18 cellular contexts compared by ENCODE assay signal in genomic region chr19:38813932-38814331, GRCh38. TPM values are rescaled to one million over a fixed set of nuclear protein-coding genes. Genes with fewer than 3 reads are reported as not detected.
"Had no signal": no experiment of that assay in that cellular context is flagged by ENCODE, and none has a peak within 500 bp of the region (broad histone marks: within the 10 kb centered on the region; RNA-seq: fewer than 3 reads in every experiment).

No MANE protein-coding gene starts in this region.

RNA-seq across cellular contexts. Expression of gene LGALS4, which starts 1.2 kb away (rescaled TPM):
- total RNA-seq: activated naive CD4-positive, alpha-beta T cell treated with anti-CD3 and anti-CD28 coated beads for 36 hours; foreskin keratinocyte had no signal

RNA-seq across cellular contexts. Expression of gene LGALS7B, which starts 24.9 kb away (rescaled TPM):
- total RNA-seq: activated CD4-positive, alpha-beta memory T cell treated with anti-CD3 and anti-CD28 coated beads for 36 hours; activated CD4-positive, alpha-beta T cell treated with anti-CD3 and anti-CD28 coated beads for 36 hours; activated CD4-positive, alpha-beta T cell treated with anti-CD3 and anti-CD28 coated beads, Interleukin-2, amount 10 ng/mL, durations not matched to agents 24 days and 14 days; activated CD8-positive, alpha-beta memory T cell treated with anti-CD3 and anti-CD28 coated beads for 36 hours; activated CD8-positive, alpha-beta memory T cell treated with anti-CD3 and anti-CD28 coated beads, Interleukin-2, amount 10 ng/mL, durations not matched to agents 7 days and 5 days; activated CD8-positive, alpha-beta T cell treated with anti-CD3 and anti-CD28 coated beads, Interleukin-2, amount 10 ng/mL, durations not matched to agents 7 days and 5 days; activated naive CD4-positive, alpha-beta T cell treated with anti-CD3 and anti-CD28 coated beads for 36 hours; activated naive CD8-positive, alpha-beta T cell treated with anti-CD3 and anti-CD28 coated beads for 36 hours; activated T-helper 1 cell treated with anti-CD3 and anti-CD28 coated beads, Interleukin-12 subunit alpha, Interleukin-12 subunit beta, Interleukin-2, Interleukin-4 antibody, amounts not matched to agents 30 ng/mL and 10 ng/mL and 1 ng/mL, durations not matched to agents 14 hours and 24 hours and 36 hours; activated T-helper 2 cell treated with anti-CD3 and anti-CD28 coated beads, Interferon-gamma antibody, Interleukin-2, Interleukin-4, amounts not matched to agents 10 μg/mL and 5 μg/mL and 100 μg/mL, durations not matched to agents 14 hours and 24 hours and 36 hours; adrenal gland; aorta; cardiac muscle cell; dorsolateral prefrontal cortex; esophagus muscularis mucosa; gastrocnemius medialis; T-cell had no signal
- polyA plus RNA-seq: aorta, cardiac muscle cell had no signal

RNA-seq across cellular contexts. Expression of gene LGALS7, which starts 40.6 kb away (rescaled TPM):
- total RNA-seq: activated CD4-positive, alpha-beta memory T cell treated with anti-CD3 and anti-CD28 coated beads for 36 hours; activated CD4-positive, alpha-beta T cell treated with anti-CD3 and anti-CD28 coated beads for 36 hours; activated CD4-positive, alpha-beta T cell treated with anti-CD3 and anti-CD28 coated beads, Interleukin-2, amount 10 ng/mL, durations not matched to agents 24 days and 14 days; activated CD8-positive, alpha-beta memory T cell treated with anti-CD3 and anti-CD28 coated beads for 36 hours; activated CD8-positive, alpha-beta memory T cell treated with anti-CD3 and anti-CD28 coated beads, Interleukin-2, amount 10 ng/mL, durations not matched to agents 7 days and 5 days; activated CD8-positive, alpha-beta T cell treated with anti-CD3 and anti-CD28 coated beads, Interleukin-2, amount 10 ng/mL, durations not matched to agents 7 days and 5 days; activated naive CD4-positive, alpha-beta T cell treated with anti-CD3 and anti-CD28 coated beads for 36 hours; activated naive CD8-positive, alpha-beta T cell treated with anti-CD3 and anti-CD28 coated beads for 36 hours; activated T-helper 1 cell treated with anti-CD3 and anti-CD28 coated beads, Interleukin-12 subunit alpha, Interleukin-12 subunit beta, Interleukin-2, Interleukin-4 antibody, amounts not matched to agents 30 ng/mL and 10 ng/mL and 1 ng/mL, durations not matched to agents 14 hours and 24 hours and 36 hours; activated T-helper 2 cell treated with anti-CD3 and anti-CD28 coated beads, Interferon-gamma antibody, Interleukin-2, Interleukin-4, amounts not matched to agents 10 μg/mL and 5 μg/mL and 100 μg/mL, durations not matched to agents 14 hours and 24 hours and 36 hours; adrenal gland; aorta; cardiac muscle cell; esophagus muscularis mucosa; gastrocnemius medialis; T-cell had no signal
- polyA plus RNA-seq: adrenal gland, aorta, cardiac muscle cell had no signal
